Comparison of ENCODE assay signal across 1 cellular context in the genomic region with DNA sequence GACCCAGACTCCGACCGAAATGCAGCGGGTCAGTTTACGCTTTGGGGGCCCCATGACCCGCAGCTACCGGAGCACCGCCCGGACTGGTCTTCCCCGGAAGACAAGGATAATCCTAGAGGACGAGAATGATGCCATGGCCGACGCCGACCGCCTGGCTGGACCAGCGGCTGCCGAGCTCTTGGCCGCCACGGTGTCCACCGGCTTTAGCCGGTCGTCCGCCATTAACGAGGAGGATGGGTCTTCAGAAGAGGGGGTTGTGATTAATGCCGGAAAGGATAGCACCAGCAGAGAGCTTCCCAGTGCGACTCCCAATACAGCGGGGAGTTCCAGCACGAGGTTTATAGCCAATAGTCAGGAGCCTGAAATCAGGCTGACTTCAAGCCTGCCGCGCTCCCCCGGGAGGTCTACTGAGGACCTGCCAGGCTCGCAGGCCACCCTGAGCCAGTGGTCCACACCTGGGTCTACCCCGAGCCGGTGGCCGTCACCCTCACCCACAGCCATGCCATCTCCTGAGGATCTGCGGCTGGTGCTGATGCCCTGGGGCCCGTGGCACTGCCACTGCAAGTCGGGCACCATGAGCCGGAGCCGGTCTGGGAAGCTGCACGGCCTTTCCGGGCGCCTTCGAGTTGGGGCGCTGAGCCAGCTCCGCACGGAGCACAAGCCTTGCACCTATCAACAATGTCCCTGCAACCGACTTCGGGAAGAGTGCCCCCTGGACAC.
TF ChIP-seq lines count a peak whose summit lies in the region.

No MANE protein-coding gene starts in this region.

TF ChIP-seq in K562, 482 proteins besides CTCF, POLR2A, EP300 and RAD21 (continued from another document and continues in another):
- TF ChIP-seq, protein P1, sequence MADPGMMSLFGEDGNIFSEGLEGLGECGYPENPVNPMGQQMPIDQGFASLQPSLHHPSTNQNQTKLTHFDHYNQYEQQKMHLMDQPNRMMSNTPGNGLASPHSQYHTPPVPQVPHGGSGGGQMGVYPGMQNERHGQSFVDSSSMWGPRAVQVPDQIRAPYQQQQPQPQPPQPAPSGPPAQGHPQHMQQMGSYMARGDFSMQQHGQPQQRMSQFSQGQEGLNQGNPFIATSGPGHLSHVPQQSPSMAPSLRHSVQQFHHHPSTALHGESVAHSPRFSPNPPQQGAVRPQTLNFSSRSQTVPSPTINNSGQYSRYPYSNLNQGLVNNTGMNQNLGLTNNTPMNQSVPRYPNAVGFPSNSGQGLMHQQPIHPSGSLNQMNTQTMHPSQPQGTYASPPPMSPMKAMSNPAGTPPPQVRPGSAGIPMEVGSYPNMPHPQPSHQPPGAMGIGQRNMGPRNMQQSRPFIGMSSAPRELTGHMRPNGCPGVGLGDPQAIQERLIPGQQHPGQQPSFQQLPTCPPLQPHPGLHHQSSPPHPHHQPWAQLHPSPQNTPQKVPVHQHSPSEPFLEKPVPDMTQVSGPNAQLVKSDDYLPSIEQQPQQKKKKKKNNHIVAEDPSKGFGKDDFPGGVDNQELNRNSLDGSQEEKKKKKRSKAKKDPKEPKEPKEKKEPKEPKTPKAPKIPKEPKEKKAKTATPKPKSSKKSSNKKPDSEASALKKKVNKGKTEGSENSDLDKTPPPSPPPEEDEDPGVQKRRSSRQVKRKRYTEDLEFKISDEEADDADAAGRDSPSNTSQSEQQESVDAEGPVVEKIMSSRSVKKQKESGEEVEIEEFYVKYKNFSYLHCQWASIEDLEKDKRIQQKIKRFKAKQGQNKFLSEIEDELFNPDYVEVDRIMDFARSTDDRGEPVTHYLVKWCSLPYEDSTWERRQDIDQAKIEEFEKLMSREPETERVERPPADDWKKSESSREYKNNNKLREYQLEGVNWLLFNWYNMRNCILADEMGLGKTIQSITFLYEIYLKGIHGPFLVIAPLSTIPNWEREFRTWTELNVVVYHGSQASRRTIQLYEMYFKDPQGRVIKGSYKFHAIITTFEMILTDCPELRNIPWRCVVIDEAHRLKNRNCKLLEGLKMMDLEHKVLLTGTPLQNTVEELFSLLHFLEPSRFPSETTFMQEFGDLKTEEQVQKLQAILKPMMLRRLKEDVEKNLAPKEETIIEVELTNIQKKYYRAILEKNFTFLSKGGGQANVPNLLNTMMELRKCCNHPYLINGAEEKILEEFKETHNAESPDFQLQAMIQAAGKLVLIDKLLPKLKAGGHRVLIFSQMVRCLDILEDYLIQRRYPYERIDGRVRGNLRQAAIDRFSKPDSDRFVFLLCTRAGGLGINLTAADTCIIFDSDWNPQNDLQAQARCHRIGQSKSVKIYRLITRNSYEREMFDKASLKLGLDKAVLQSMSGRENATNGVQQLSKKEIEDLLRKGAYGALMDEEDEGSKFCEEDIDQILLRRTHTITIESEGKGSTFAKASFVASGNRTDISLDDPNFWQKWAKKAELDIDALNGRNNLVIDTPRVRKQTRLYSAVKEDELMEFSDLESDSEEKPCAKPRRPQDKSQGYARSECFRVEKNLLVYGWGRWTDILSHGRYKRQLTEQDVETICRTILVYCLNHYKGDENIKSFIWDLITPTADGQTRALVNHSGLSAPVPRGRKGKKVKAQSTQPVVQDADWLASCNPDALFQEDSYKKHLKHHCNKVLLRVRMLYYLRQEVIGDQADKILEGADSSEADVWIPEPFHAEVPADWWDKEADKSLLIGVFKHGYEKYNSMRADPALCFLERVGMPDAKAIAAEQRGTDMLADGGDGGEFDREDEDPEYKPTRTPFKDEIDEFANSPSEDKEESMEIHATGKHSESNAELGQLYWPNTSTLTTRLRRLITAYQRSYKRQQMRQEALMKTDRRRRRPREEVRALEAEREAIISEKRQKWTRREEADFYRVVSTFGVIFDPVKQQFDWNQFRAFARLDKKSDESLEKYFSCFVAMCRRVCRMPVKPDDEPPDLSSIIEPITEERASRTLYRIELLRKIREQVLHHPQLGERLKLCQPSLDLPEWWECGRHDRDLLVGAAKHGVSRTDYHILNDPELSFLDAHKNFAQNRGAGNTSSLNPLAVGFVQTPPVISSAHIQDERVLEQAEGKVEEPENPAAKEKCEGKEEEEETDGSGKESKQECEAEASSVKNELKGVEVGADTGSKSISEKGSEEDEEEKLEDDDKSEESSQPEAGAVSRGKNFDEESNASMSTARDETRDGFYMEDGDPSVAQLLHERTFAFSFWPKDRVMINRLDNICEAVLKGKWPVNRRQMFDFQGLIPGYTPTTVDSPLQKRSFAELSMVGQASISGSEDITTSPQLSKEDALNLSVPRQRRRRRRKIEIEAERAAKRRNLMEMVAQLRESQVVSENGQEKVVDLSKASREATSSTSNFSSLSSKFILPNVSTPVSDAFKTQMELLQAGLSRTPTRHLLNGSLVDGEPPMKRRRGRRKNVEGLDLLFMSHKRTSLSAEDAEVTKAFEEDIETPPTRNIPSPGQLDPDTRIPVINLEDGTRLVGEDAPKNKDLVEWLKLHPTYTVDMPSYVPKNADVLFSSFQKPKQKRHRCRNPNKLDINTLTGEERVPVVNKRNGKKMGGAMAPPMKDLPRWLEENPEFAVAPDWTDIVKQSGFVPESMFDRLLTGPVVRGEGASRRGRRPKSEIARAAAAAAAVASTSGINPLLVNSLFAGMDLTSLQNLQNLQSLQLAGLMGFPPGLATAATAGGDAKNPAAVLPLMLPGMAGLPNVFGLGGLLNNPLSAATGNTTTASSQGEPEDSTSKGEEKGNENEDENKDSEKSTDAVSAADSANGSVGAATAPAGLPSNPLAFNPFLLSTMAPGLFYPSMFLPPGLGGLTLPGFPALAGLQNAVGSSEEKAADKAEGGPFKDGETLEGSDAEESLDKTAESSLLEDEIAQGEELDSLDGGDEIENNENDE (IDR thresholded peaks at IDR 0.05; ENCODE audit: low read depth, low read length): peak; percentile 24
- no peak for TF ChIP-seq ZNF436 (CRISPR knock-in tag; IDR thresholded peaks at IDR 0.05)
- no peak for TF ChIP-seq DEAF1 (CRISPR knock-in tag; IDR thresholded peaks at IDR 0.05)
- TF ChIP-seq, protein P2, sequence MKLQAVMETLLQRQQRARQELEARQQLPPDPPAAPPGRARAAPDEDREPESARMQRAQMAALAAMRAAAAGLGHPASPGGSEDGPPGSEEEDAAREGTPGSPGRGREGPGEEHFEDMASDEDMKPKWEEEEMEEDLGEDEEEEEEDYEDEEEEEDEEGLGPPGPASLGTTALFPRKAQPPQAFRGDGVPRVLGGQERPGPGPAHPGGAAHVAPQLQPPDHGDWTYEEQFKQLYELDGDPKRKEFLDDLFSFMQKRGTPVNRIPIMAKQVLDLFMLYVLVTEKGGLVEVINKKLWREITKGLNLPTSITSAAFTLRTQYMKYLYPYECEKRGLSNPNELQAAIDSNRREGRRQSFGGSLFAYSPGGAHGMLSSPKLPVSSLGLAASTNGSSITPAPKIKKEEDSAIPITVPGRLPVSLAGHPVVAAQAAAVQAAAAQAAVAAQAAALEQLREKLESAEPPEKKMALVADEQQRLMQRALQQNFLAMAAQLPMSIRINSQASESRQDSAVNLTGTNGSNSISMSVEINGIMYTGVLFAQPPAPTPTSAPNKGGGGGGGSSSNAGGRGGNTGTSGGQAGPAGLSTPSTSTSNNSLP (IDR thresholded peaks at IDR 0.05; ENCODE audit: borderline replicate concordance, low read depth, low read length): no peak
- no peak for TF ChIP-seq IRF2 (CRISPR knock-in tag; IDR thresholded peaks at IDR 0.05)
- TF ChIP-seq GABPA (tag; conservative IDR thresholded peaks at IDR 0.05; ENCODE audit: low read depth): no peak
- TF ChIP-seq, protein P3, sequence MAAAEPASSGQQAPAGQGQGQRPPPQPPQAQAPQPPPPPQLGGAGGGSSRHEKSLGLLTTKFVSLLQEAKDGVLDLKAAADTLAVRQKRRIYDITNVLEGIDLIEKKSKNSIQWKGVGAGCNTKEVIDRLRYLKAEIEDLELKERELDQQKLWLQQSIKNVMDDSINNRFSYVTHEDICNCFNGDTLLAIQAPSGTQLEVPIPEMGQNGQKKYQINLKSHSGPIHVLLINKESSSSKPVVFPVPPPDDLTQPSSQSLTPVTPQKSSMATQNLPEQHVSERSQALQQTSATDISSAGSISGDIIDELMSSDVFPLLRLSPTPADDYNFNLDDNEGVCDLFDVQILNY (CRISPR knock-in tag; IDR thresholded peaks at IDR 0.05): peak; percentile 60; the same call in 1 of the 2 replicates
- no peak for TF ChIP-seq CBFA2T2 (conservative IDR thresholded peaks at IDR 0.05)
- TF ChIP-seq THAP7 (CRISPR knock-in tag; IDR thresholded peaks at IDR 0.05): peak; percentile 64; the same call in 1 of the 2 replicates
- TF ChIP-seq NRF1 (conservative IDR thresholded peaks at IDR 0.05 in 1 of 2, IDR thresholded peaks at IDR 0.05 in 1 of 2): no peak; a peak in 1 of 4 replicates
- no peak for TF ChIP-seq POLR3A (IDR thresholded peaks at IDR 0.05; ENCODE audit: borderline replicate concordance, extremely low read depth, insufficient read depth, insufficient read length)
- TF ChIP-seq, protein P4, sequence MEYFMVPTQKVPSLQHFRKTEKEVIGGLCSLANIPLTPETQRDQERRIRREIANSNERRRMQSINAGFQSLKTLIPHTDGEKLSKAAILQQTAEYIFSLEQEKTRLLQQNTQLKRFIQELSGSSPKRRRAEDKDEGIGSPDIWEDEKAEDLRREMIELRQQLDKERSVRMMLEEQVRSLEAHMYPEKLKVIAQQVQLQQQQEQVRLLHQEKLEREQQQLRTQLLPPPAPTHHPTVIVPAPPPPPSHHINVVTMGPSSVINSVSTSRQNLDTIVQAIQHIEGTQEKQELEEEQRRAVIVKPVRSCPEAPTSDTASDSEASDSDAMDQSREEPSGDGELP (CRISPR knock-in tag; IDR thresholded peaks at IDR 0.05; ENCODE audit: borderline replicate concordance): no peak; the same call in 1 of the 2 replicates
- TF ChIP-seq, protein P5, sequence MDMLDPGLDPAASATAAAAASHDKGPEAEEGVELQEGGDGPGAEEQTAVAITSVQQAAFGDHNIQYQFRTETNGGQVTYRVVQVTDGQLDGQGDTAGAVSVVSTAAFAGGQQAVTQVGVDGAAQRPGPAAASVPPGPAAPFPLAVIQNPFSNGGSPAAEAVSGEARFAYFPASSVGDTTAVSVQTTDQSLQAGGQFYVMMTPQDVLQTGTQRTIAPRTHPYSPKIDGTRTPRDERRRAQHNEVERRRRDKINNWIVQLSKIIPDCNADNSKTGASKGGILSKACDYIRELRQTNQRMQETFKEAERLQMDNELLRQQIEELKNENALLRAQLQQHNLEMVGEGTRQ (CRISPR knock-in tag; IDR thresholded peaks at IDR 0.05): no peak
- no peak for TF ChIP-seq KLF16 (IDR thresholded peaks at IDR 0.05)
- no peak for TF ChIP-seq ZKSCAN3 (CRISPR knock-in tag; IDR thresholded peaks at IDR 0.05)
- TF ChIP-seq ZKSCAN8 (CRISPR knock-in tag; IDR thresholded peaks at IDR 0.05): no peak
- TF ChIP-seq PYGO2 (tag; IDR thresholded peaks at IDR 0.05): no peak
- no peak for TF ChIP-seq TOE1 (IDR thresholded peaks at IDR 0.05; ENCODE audit: borderline replicate concordance)
- 0 out of 2 replicates have a peak, but pooled peaks have one; percentile 61 for TF ChIP-seq TOE1 (CRISPR knock-in tag; IDR thresholded peaks at IDR 0.05; ENCODE audit: borderline replicate concordance, low read depth)
- TF ChIP-seq ZNF518B (CRISPR knock-in tag; IDR thresholded peaks at IDR 0.05): no peak
- no peak for TF ChIP-seq PPARD (CRISPR knock-in tag; IDR thresholded peaks at IDR 0.05)
- no peak for TF ChIP-seq ZNF165 (CRISPR knock-in tag; IDR thresholded peaks at IDR 0.05; ENCODE audit: borderline replicate concordance)
- TF ChIP-seq ZNF717 (CRISPR knock-in tag; IDR thresholded peaks at IDR 0.05): no peak
- TF ChIP-seq SAP30 (IDR thresholded peaks at IDR 0.05; ENCODE audit: borderline replicate concordance, insufficient read depth, low read depth, low read length, poor library complexity, severe bottlenecking): peak; percentile 57
- peak; percentile 51; the same call in 1 of the 2 replicates for TF ChIP-seq NFIC (IDR thresholded peaks at IDR 0.05)
- TF ChIP-seq ATF7 (IDR thresholded peaks at IDR 0.05): no peak
- TF ChIP-seq DPF2 (IDR thresholded peaks at IDR 0.05): no peak
- TF ChIP-seq KLF10 (CRISPR knock-in tag; IDR thresholded peaks at IDR 0.05): no peak
